Comparison of ENCODE assay signal across 18 cellular contexts in the genomic region with DNA sequence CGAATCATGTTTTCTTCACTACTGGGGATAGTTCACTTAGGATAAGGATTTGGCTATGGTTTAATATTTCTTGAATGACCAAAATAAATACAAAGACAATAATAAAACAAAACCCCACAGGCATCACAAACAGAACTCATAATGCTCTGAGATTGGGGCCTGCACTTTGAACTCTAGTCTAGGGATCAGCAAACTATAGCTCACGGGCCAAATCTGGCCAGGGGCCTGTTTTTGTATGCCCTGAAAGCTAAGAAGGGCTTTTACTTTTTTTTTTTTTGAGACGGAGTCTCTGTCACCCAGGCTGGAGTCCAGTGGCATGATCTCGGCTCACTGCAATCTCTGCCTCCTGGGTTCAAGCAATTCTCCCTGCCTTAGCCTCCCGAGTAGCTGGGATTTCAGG. TPM values are rescaled to one million over a fixed set of nuclear protein-coding genes. Genes with fewer than 3 reads are reported as not detected.
"Had no signal": no experiment of that assay in that cellular context is flagged by ENCODE, and none has a peak within 500 bp of the region (broad histone marks: within the 10 kb centered on the region; RNA-seq: fewer than 3 reads in every experiment).

No MANE protein-coding gene starts in this region.

RNA-seq across cellular contexts. Expression of a gene that starts 14.7 kb away (rescaled TPM):
- total RNA-seq: activated CD4-positive, alpha-beta memory T cell treated with anti-CD3 and anti-CD28 coated beads for 36 hours; activated T-helper 17 cell treated with anti-CD3 and anti-CD28 coated beads, Interleukin-2, amount 50 U/mL, for 72 hours; astrocyte had no signal

RNA-seq across cellular contexts. Expression of a gene that starts 44.9 kb away (rescaled TPM):
- total RNA-seq: activated B cell treated with CpG ODN at 0.5 μM for 24 hours; activated CD4-positive, alpha-beta memory T cell treated with anti-CD3 and anti-CD28 coated beads for 36 hours; activated CD4-positive, alpha-beta T cell treated with anti-CD3 and anti-CD28 coated beads, Interleukin-2, amount 10 ng/mL, durations not matched to agents 24 days and 14 days; activated CD8-positive, alpha-beta memory T cell treated with anti-CD3 and anti-CD28 coated beads for 36 hours; activated CD8-positive, alpha-beta T cell treated with anti-CD3 and anti-CD28 coated beads for 36 hours; activated naive CD4-positive, alpha-beta T cell treated with anti-CD3 and anti-CD28 coated beads for 36 hours; activated naive CD4-positive, alpha-beta T cell treated with anti-CD3 and anti-CD28 coated beads, Interleukin-2, amount 50 U/mL, for 72 hours; activated naive CD8-positive, alpha-beta T cell treated with anti-CD3 and anti-CD28 coated beads for 36 hours; activated T-cell treated with anti-CD3 and anti-CD28 coated beads, Interleukin-2, amount 50 U/mL, for 4 hours; activated T-cell treated with anti-CD3 and anti-CD28 coated beads, Interleukin-2, amount 50 U/mL, for 72 hours; activated T-helper 1 cell treated with anti-CD3 and anti-CD28 coated beads, Interleukin-12 subunit alpha, Interleukin-12 subunit beta, Interleukin-2, Interleukin-4 antibody, amounts not matched to agents 30 ng/mL and 10 ng/mL and 1 ng/mL, durations not matched to agents 14 hours and 24 hours and 36 hours; activated T-helper 17 cell treated with anti-CD3 and anti-CD28 coated beads, Interleukin-2, amount 50 U/mL, for 72 hours; adrenal gland; aorta; astrocyte; body of pancreas; breast epithelium; cardiac septum had no signal
- polyA plus RNA-seq: adrenal gland, aorta had no signal
